In the genomic region with DNA sequence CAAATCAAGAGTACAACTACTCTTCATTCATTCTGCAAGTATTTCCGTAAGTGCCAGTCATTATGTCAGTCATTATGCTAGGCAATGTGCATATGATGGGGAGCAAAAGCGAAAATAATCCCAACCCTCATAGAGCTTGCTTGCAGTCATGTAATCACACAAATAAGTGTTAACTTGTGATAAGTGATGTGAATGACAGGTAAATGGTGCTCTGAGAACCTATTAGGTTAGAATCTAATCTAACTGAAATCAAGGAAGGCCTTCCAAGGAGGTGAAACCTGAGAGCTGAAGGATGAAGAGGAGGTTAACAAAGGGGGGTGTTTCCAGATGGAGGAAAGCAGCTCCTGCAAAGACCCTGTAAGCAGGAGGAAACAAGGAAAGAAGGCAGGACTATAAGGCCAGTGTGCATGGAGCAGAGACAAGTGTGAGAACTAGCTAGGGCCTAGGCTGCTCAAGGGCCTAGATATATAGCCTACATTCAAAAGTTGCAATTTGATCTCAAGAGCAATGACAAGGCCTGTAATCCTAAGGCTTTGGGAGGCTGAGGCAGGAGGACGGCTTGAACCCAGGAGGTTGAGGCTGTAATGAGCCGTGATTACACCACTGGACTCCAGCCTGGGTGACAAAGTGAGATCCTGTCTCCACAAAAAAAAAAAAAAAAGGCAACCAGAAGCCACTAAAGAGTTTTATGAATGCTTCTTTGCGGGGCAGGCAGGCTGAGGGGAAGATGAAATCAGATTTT, we compare ENCODE assay signal across 10 cellular contexts. TPM values are rescaled to one million over a fixed set of nuclear protein-coding genes. Genes with fewer than 3 reads are reported as not detected.
DNase-seq lines count a peak whose midpoint lies in the region; ATAC-seq, FAIRE-seq and TF ChIP-seq lines count a peak whose summit lies in the region.
"Had no signal": no experiment of that assay in that cellular context is flagged by ENCODE, and none has a peak within 500 bp of the region (broad histone marks: within the 10 kb centered on the region; RNA-seq: fewer than 3 reads in every experiment).

No MANE protein-coding gene starts in this region.

- WGBS in A549 (ENCODE audit: missing lambda C conversion rate) = 95% methylated on average over 5 of the region's 5 CpGs

- POLR2A ChIA-PET in A549 (lab: Yijun Ruan, JAX) = interaction anchor here (0.6 to 0.7 kb wide), 2 partner anchors 52 to 206 kb away, joined by 3 read pairs; partner anchors contain the start of gene SNUPN
- POLR2A ChIA-PET in activated CD8-positive, alpha-beta T cell treated with anti-CD3 and anti-CD28 coated beads, Interleukin-2, amount 10 ng/mL, durations not matched to agents 7 days and 5 days (lab: Charles Lee) = interaction anchor here (0.7 to 1.0 kb wide), 2 partner anchors 52 to 206 kb away, joined by 3 to 4 read pairs; partner anchors contain the start of genes MAN2C1 and SNUPN
- POLR2A ChIA-PET in Caco-2 (lab: Charles Lee) = no interaction called here

- H3K9ac ChIP-seq in DND-41 (ENCODE audit: low read depth, low read length) = no peak overlapping the region

- H3K36me3 ChIP-seq in DND-41 (ENCODE audit: insufficient read depth, low read length) (peaks cover 17% of the 10 kb centered on the region), Caco-2 (ENCODE audit: control insufficient read depth, insufficient read depth, low read length) (peaks cover 1% of the 10 kb centered on the region; the same call in 1 of the 2 replicates)

- peak overlapping the region; percentile 56 for H3K4me2 ChIP-seq in A549
- peak overlapping the region; percentile 28; the same call in 1 of the 2 replicates for H3K4me2 ChIP-seq in DND-41 (ENCODE audit: insufficient read depth, low read length)

- H3K9me3 Mint-ChIP-seq in activated CD8-positive, alpha-beta T cell treated with anti-CD3 and anti-CD28 coated beads, Interleukin-2, amount 10 ng/mL, durations not matched to agents 7 days and 5 days (ENCODE audit: insufficient read depth) = no peaks in the 10 kb centered on the region
- H3K9me3 Mint-ChIP-seq in Caco-2 (ENCODE audit: unreplicated experiment) = no peaks in the 10 kb centered on the region

- intact Hi-C loops in Caco-2 (cut with micrococcal nuclease; ENCODE audit: unreplicated experiment) = no loop called here

- no peak for DNase-seq in A549 (ENCODE audit: low read depth in 1 of 2, low spot score in 1 of 2)
- DNase-seq in DND-41 = no peak
- DNase-seq in activated CD8-positive, alpha-beta T cell treated with anti-CD3 and anti-CD28 coated beads, Interleukin-2, amount 10 ng/mL, durations not matched to agents 7 days and 5 days = no peak
- peak; percentile 28 for DNase-seq in iPS-NIHi7 (ENCODE audit: extremely low spot score)
- no peak for DNase-seq in Caco-2
- DNase-seq in NCI-H2081 (lab: John Stamatoyannopoulos, UW) = no peak
- DNase-seq in NOMO-1 treated with dmso at 0.1 percent for 144 hours (lab: John Stamatoyannopoulos, UW; ENCODE audit: unreplicated experiment) = no peak
- DNase-seq: NCI-H2171 treated with DMSO at 0.1 percent for 48 hours had no signal

- peak overlapping the region; percentile 37 for H3K27ac Mint-ChIP-seq in activated CD8-positive, alpha-beta T cell treated with anti-CD3 and anti-CD28 coated beads, Interleukin-2, amount 10 ng/mL, durations not matched to agents 7 days and 5 days
- no peak overlapping the region for H3K27ac Mint-ChIP-seq in Caco-2 (ENCODE audit: unreplicated experiment)

- H3K4me3 ChIP-seq in A549 (no peak overlapping the region), DND-41 (ENCODE audit: low read depth in 1 of 2, low read length in 2 of 2) (no peak overlapping the region), Caco-2 (ENCODE audit: low read depth, low read length) (no peak overlapping the region)
- H3K4me3 ChIP-seq: SJSA1 had no signal

- H3K36me3 Mint-ChIP-seq in activated CD8-positive, alpha-beta T cell treated with anti-CD3 and anti-CD28 coated beads, Interleukin-2, amount 10 ng/mL, durations not matched to agents 7 days and 5 days (ENCODE audit: low read depth) = peaks cover 26% of the 10 kb centered on the region
- H3K36me3 Mint-ChIP-seq in Caco-2 (ENCODE audit: insufficient read depth, unreplicated experiment) = peaks cover 20% of the 10 kb centered on the region

- no peak for TF ChIP-seq CTCF in A549 (IDR thresholded peaks at IDR 0.05)
- no peak for TF ChIP-seq CTCF in DND-41 (IDR thresholded peaks at IDR 0.05; ENCODE audit: borderline replicate concordance, extremely low read depth, low read length, poor library complexity, severe bottlenecking)
- TF ChIP-seq CTCF in Caco-2 (IDR thresholded peaks at IDR 0.05; ENCODE audit: insufficient read depth in 1 of 2, low read depth in 1 of 2, low read length in 1 of 2, severe bottlenecking in 1 of 2, unreplicated experiment in 1 of 2) = no peak

- H3K27me3 ChIP-seq in DND-41 (ENCODE audit: insufficient read depth, low read length, poor library complexity) (no peaks in the 10 kb centered on the region), Caco-2 (replicated peaks; ENCODE audit: control insufficient read depth, insufficient read depth, low read length) (no peaks in the 10 kb centered on the region)
- H3K27me3 ChIP-seq: SJSA1 had no signal

- peaks cover 92% of the 10 kb centered on the region for H3K79me2 ChIP-seq in DND-41 (ENCODE audit: insufficient read depth, low read length)

- H3K4me1 ChIP-seq in A549 (peaks cover 34% of the 10 kb centered on the region), DND-41 (ENCODE audit: insufficient read depth, low read length) (peaks cover 25% of the 10 kb centered on the region), Caco-2 (peaks cover 11% of the 10 kb centered on the region; the same call in 1 of the 2 replicates)

- no peak overlapping the region for H3K4me3 Mint-ChIP-seq in activated CD8-positive, alpha-beta T cell treated with anti-CD3 and anti-CD28 coated beads, Interleukin-2, amount 10 ng/mL, durations not matched to agents 7 days and 5 days
- H3K4me3 Mint-ChIP-seq in Caco-2 (ENCODE audit: unreplicated experiment) = no peak overlapping the region

- H3K9me3 ChIP-seq in A549 = no peaks in the 10 kb centered on the region
- H3K9me3 ChIP-seq in DND-41 (ENCODE audit: insufficient read depth, low read length, severe bottlenecking) = no peaks in the 10 kb centered on the region
- H3K9me3 ChIP-seq in Caco-2 = no peaks in the 10 kb centered on the region
- H3K9me3 ChIP-seq: SJSA1 had no signal

- CTCF ChIA-PET in A549 (lab: Yijun Ruan, JAX) = interaction anchor here (0.7 to 2.4 kb wide), 9 partner anchors 9 to 205 kb away, joined by 3 to 9 read pairs (median 3); partner anchors contain the start of gene IMP3
- CTCF ChIA-PET in activated CD8-positive, alpha-beta T cell treated with anti-CD3 and anti-CD28 coated beads, Interleukin-2, amount 10 ng/mL, durations not matched to agents 7 days and 5 days (lab: Charles Lee) = interaction anchor here (2.3 kb wide), 1 partner anchor 24 kb away, joined by 8 read pairs; no protein-coding TSS in a partner anchor
- CTCF ChIA-PET in Caco-2 (lab: Charles Lee) = no interaction called here

- H4K20me1 ChIP-seq in DND-41 (ENCODE audit: insufficient read depth, low read length) = peaks cover 16% of the 10 kb centered on the region; the same call in 1 of the 2 replicates

- TF ChIP-seq EP300 in A549 (IDR thresholded peaks at IDR 0.05) = no peak

- peak overlapping the region; percentile 6 to 52; a peak in 4 of 6 replicates for H3K27ac ChIP-seq in A549
- H3K27ac ChIP-seq in DND-41 (ENCODE audit: low read length) = no peak overlapping the region
- H3K27ac ChIP-seq: SJSA1 had no signal

- no peaks in the 10 kb centered on the region for H3K27me3 Mint-ChIP-seq in activated CD8-positive, alpha-beta T cell treated with anti-CD3 and anti-CD28 coated beads, Interleukin-2, amount 10 ng/mL, durations not matched to agents 7 days and 5 days (ENCODE audit: low read depth)
- H3K27me3 Mint-ChIP-seq in Caco-2 (ENCODE audit: insufficient read depth, unreplicated experiment) = no peaks in the 10 kb centered on the region

- no TSS peak for BruUV-seq in Caco-2 (replicated peaks; lab: Mats Ljungman, UMichigan)

- no peak for TF ChIP-seq POLR2A in A549 (IDR thresholded peaks at IDR 0.05; ENCODE audit: low read length)

- peaks cover 32% of the 10 kb centered on the region for H3K4me1 Mint-ChIP-seq in activated CD8-positive, alpha-beta T cell treated with anti-CD3 and anti-CD28 coated beads, Interleukin-2, amount 10 ng/mL, durations not matched to agents 7 days and 5 days (ENCODE audit: low read depth)
- peaks cover 6% of the 10 kb centered on the region for H3K4me1 Mint-ChIP-seq in Caco-2 (ENCODE audit: low read depth, unreplicated experiment)

- FAIRE-seq in A549 (lab: Jason Lieb, UNC) = no peak

- no peak for TF ChIP-seq RAD21 in A549 (conservative IDR thresholded peaks at IDR 0.05 in 1 of 2, IDR thresholded peaks at IDR 0.05 in 1 of 2)

- no peak overlapping the region for H2AFZ ChIP-seq in DND-41 (ENCODE audit: low read depth, low read length)

- 0 out of 6 replicates have a peak, but pooled peaks of 1 of the 2 experiments have one; percentile 4 for ATAC-seq in A549
- no peak for ATAC-seq in DND-41 (ENCODE audit: insufficient read depth, low read depth)
- no peak for ATAC-seq in activated CD8-positive, alpha-beta T cell treated with anti-CD3 and anti-CD28 coated beads, Interleukin-2, amount 10 ng/mL, durations not matched to agents 7 days and 5 days
- ATAC-seq in HG02885 (IDR thresholded peaks at IDR 0.05; ENCODE audit: poor library complexity, unreplicated experiment) = no peak

TF ChIP-seq in A549, 52 proteins besides CTCF, POLR2A, EP300 and RAD21 (continues in another document):
- TF ChIP-seq FOXS1 (CRISPR knock-in tag; IDR thresholded peaks at IDR 0.05) = no peak

RNA-seq across cellular contexts. Expression of gene PTPN9, which starts 5.3 kb away (rescaled TPM):
- 60.2 and 71.2 TPM in 2 replicates for polyA plus RNA-seq in A549 (2011; rRNA removed)
- 27.7 and 47.2 TPM in 2 replicates for polyA plus RNA-seq in A549 (2012; cell fraction: cytosol; rRNA removed)
- 27.3 and 40.0 TPM in 2 replicates for polyA plus RNA-seq in A549 (2012; cell fraction: nucleus; rRNA removed)
- 25.5 to 31.1 TPM (median 29.5 TPM) in 3 replicates for polyA plus RNA-seq in A549 (2017; fragmentation: RNase III; extraction: RNeasy Plus Mini Kit Qiagen cat#74134 plus additional on column Dnase treatment)
- 104 and 109 TPM in 2 replicates for polyA minus RNA-seq in A549 (2011; rRNA and poly(A)+ RNA removed)
- 10 to 100 TPM; 46.3 to 48.7 TPM for total RNA-seq in activated CD8-positive, alpha-beta T cell treated with anti-CD3 and anti-CD28 coated beads, Interleukin-2, amount 10 ng/mL, durations not matched to agents 7 days and 5 days
- total RNA-seq in Caco-2 (2022) = 25.4 and 27.7 TPM in 2 replicates

RNA-seq across cellular contexts. Expression of gene SNUPN, which starts 51.7 kb away (rescaled TPM):
- polyA plus RNA-seq in A549 (2011; rRNA removed) (33.6 and 38.5 TPM in 2 replicates), A549 (2017; fragmentation: RNase III; extraction: RNeasy Plus Mini Kit Qiagen cat#74134 plus additional on column Dnase treatment) (29.2 to 30.1 TPM (median 30.1 TPM) in 3 replicates)
- 21.7 and 25.1 TPM in 2 replicates for polyA plus RNA-seq in A549 (2012; cell fraction: cytosol; rRNA removed)
- 11.1 and 16.7 TPM in 2 replicates for polyA plus RNA-seq in A549 (2012; cell fraction: nucleus; rRNA removed)
- 16.4 and 18.2 TPM in 2 replicates for polyA minus RNA-seq in A549 (2011; rRNA and poly(A)+ RNA removed)
- total RNA-seq in activated CD8-positive, alpha-beta T cell treated with anti-CD3 and anti-CD28 coated beads, Interleukin-2, amount 10 ng/mL, durations not matched to agents 7 days and 5 days = 10 to 100 TPM; 31.4 to 32.5 TPM
- total RNA-seq in Caco-2 (2022) = 10.6 and 12.5 TPM in 2 replicates
